22 cellular contexts compared by ENCODE assay signal in genomic region chr2:228377533-228377932, GRCh38.
DNase-seq lines count a peak whose midpoint lies in the region; ATAC-seq and TF ChIP-seq lines count a peak whose summit lies in the region.
"Had no signal": no experiment of that assay in that cellular context is flagged by ENCODE, and none has a peak within 500 bp of the region (broad histone marks: within the 10 kb centered on the region; RNA-seq: fewer than 3 reads in every experiment).

No MANE protein-coding gene starts in this region.

- H4K20me1 ChIP-seq in BLaER1 treated with 17β-estradiol and CSF1 and Interleukin-3, amounts not matched to agents 10 nM and 100 nM = no peaks in the 10 kb centered on the region

- peak overlapping the region in 2 of 11 experiments; percentile 1 to 22; a peak in 3 of 22 replicates for H3K27ac ChIP-seq in BLaER1 treated with 17β-estradiol and CSF1 and Interleukin-3, amounts not matched to agents 10 nM and 100 nM
- H3K27ac ChIP-seq in heart left ventricle = peak overlapping the region in 10 of 12 donors; percentile 27 to 88 (median 76)
- H3K27ac ChIP-seq: HL-60, RWPE1, SK-N-MC had no signal

- H3K4me2 ChIP-seq in BLaER1 treated with 17β-estradiol and CSF1 and Interleukin-3, amounts not matched to agents 10 nM and 100 nM = peak overlapping the region; percentile 3 to 59 (median 40); a peak in 20 of 22 replicates
- H3K4me2 ChIP-seq: GM23338 had no signal

- no peak for TF ChIP-seq CTCF in heart left ventricle (IDR thresholded peaks at IDR 0.05)

- intact Hi-C loops in heart left ventricle (cut with DNase I) (loop anchor here in 2 of 10 donors (5.0 to 10.0 kb wide), 5 partner anchors 50 to 330 kb away; no protein-coding TSS in a partner anchor), head of caudate nucleus (cut with DNase I) (no loop called here)

- no peaks in the 10 kb centered on the region for H3K27me3 ChIP-seq in BLaER1 treated with 17β-estradiol and CSF1 and Interleukin-3, amounts not matched to agents 10 nM and 100 nM
- H3K27me3 ChIP-seq in heart left ventricle = no peaks in the 10 kb centered on the region

- DNase-seq in NCI-H1417 (lab: John Stamatoyannopoulos, UW) = peak in 2 of 3 experiments; percentile 1 to 15
- no peak for DNase-seq in NCI-H1417 treated with DMSO at 0.1 percent for 48 hours (lab: John Stamatoyannopoulos, UW)
- DNase-seq in NCI-H1092 (lab: John Stamatoyannopoulos, UW) = peak; percentile 28
- no peak for DNase-seq in heart left ventricle
- DNase-seq in NCI-H2227 (lab: John Stamatoyannopoulos, UW; ENCODE audit: unreplicated experiment) = no peak
- DNase-seq in head of caudate nucleus = no peak
- DNase-seq: 8988T, C1 segment of cervical spinal cord, COR-L47, DMS53, GF-D8, KBM-7, NCI-H1105 treated with DMSO at 0.1 percent for 48 hours, NCI-H1930, NCI-H526 treated with DMSO at 0.1 percent for 48 hours, T-helper 17 cell had no signal

- H3K4me1 ChIP-seq in BLaER1 treated with 17β-estradiol and CSF1 and Interleukin-3, amounts not matched to agents 10 nM and 100 nM = peaks cover 0 to 20% (median 11%) of the 10 kb centered on the region in 10 experiments; a peak in 10 of 20 replicates
- H3K4me1 ChIP-seq in heart left ventricle = peaks cover 0 to 22% (median 7%) of the 10 kb centered on the region in 12 donors

- peak overlapping the region in 1 of 11 experiments; percentile 5; a peak in 3 of 22 replicates for H3K9ac ChIP-seq in BLaER1 treated with 17β-estradiol and CSF1 and Interleukin-3, amounts not matched to agents 10 nM and 100 nM

- WGBS in heart left ventricle, 4 donors = 24 to 37% (median 26%) methylated on average over 6 of the region's 6 CpGs

- H3K36me3 ChIP-seq in BLaER1 treated with 17β-estradiol and CSF1 and Interleukin-3, amounts not matched to agents 10 nM and 100 nM = no peaks in the 10 kb centered on the region
- H3K36me3 ChIP-seq in heart left ventricle = no peaks in the 10 kb centered on the region

- ATAC-seq in heart left ventricle (peak in 3 of 4 donors; percentile 39 to 47 (median 43)), GM18502 (IDR thresholded peaks at IDR 0.05; ENCODE audit: poor library complexity, unreplicated experiment) (no peak)
- ATAC-seq: GM23338, T-helper 17 cell had no signal

- H3K9me3 ChIP-seq in BLaER1 treated with 17β-estradiol and CSF1 and Interleukin-3, amounts not matched to agents 10 nM and 100 nM (replicated peaks in 1 of 11) = no peaks in the 10 kb centered on the region
- H3K9me3 ChIP-seq in heart left ventricle = no peaks in the 10 kb centered on the region

- no peak overlapping the region for H3K4me3 ChIP-seq in BLaER1 treated with 17β-estradiol and CSF1 and Interleukin-3, amounts not matched to agents 10 nM and 100 nM
- H3K4me3 ChIP-seq in heart left ventricle = no peak overlapping the region
- H3K4me3 ChIP-seq: GM23338, SK-N-MC had no signal

- no peak for TF ChIP-seq POLR2A in heart left ventricle (IDR thresholded peaks at IDR 0.05)

Comparison
In these comparisons a context has a peak if more than half of its experiments do, and no peak if none do; other contexts are left out.
1. DNase-seq: peak in NCI-H1417 (2 of 3) and NCI-H1092 (single experiment); none in NCI-H1417 treated with DMSO at 0.1 percent for 48 hours (single experiment), heart left ventricle (0 of 5), NCI-H2227 (single experiment) and head of caudate nucleus (0 of 42).